25 cellular contexts compared by ENCODE assay signal in genomic region chr13:33686772-33687480, GRCh38.
"Had no signal": no experiment of that assay in that cellular context is flagged by ENCODE, and none has a peak within 500 bp of the region (broad histone marks: within the 10 kb centered on the region; RNA-seq: fewer than 3 reads in every experiment).

No MANE protein-coding gene starts in this region.

- H3K27ac ChIP-seq: colonic mucosa, epithelial cell of prostate, gastrocnemius medialis, left lung, ovary, psoas muscle, skin epidermis, thoracic aorta, tibial nerve, upper lobe of right lung, vagina had no signal

- H3K4me1 ChIP-seq: colonic mucosa, gastrocnemius medialis, left lung, psoas muscle, tibial nerve, upper lobe of right lung had no signal

- H3K36me3 ChIP-seq: colonic mucosa, gastrocnemius medialis, left lung, ovary, thoracic aorta, tibial nerve, upper lobe of right lung, vagina had no signal

- H3K4me3 ChIP-seq: colonic mucosa, gastrocnemius medialis, left lung, ovary, psoas muscle, skin epidermis, thoracic aorta, tibial nerve, upper lobe of right lung, vagina had no signal

- H3K27me3 ChIP-seq: colonic mucosa, gastrocnemius medialis, left lung, ovary, tibial nerve, upper lobe of right lung, vagina had no signal

- ATAC-seq: esophagus mucosa; gastrocnemius medialis; left cardiac atrium; left lung; natural killer cell; psoas muscle; right cardiac atrium; stimulated activated naive B cell treated with anti-CD40 and anti-IgM and Interleukin-4, amounts not matched to agents 10 μg/mL and 1 μg/mL and 100 μg/mL, for 72 hours; upper lobe of right lung had no signal

- DNase-seq: colonic mucosa; effector CD8-positive, alpha-beta T cell; endodermal cell; foreskin fibroblast; gastrocnemius medialis; head of caudate nucleus; left cardiac atrium; left lung; natural killer cell; occipital lobe; ovary; posterior cingulate gyrus; psoas muscle; right cardiac atrium; stimulated activated CD4-positive, alpha-beta T cell treated with anti-CD3 and anti-CD28 coated beads, Interleukin-15, amount 100 ng/mL, for 24 hours; stimulated activated CD4-positive, alpha-beta T cell treated with anti-CD3 and anti-CD28 coated beads, Interleukin-2, amount 100 ng/mL, for 48 hours; stimulated activated naive B cell treated with anti-CD40 and anti-IgM and Interleukin-4, amounts not matched to agents 10 μg/mL and 1 μg/mL and 100 μg/mL, for 72 hours; upper lobe of right lung had no signal

- FAIRE-seq: islet of Langerhans had no signal

- H3K9me3 ChIP-seq: colonic mucosa, gastrocnemius medialis, left lung, ovary, psoas muscle, thoracic aorta, tibial nerve, upper lobe of right lung, vagina had no signal
